Comparison of ENCODE assay signal across 22 cellular contexts in the genomic region with DNA sequence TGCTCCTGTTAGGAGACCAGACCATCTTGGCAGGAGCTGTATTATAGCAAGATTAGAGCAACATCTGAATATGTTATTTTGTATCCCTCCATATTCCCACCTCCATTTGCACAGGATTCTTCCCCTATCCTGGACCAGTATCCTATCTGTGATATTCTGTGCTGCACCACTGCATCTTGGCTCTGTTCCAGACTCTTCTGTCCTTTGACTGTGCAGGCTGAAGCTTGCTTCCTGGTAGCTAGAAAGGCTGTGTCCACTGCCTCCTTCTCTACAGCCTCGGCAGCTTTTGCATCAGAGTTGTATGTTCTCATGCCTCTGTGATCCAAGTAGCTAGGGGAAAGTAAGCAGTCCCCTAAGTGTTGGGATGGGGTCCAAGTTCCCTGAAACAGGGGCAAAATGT.
A peak's percentile ranks its signal among the peaks of the same experiment; 100 is the strongest.
DNase-seq lines count a peak whose midpoint lies in the region; ATAC-seq, FAIRE-seq and TF ChIP-seq lines count a peak whose summit lies in the region.
"Had no signal": no experiment of that assay in that cellular context is flagged by ENCODE, and none has a peak within 500 bp of the region (broad histone marks: within the 10 kb centered on the region; RNA-seq: fewer than 3 reads in every experiment).

No MANE protein-coding gene starts in this region.

- DNase-seq in GM03348 (ENCODE audit: low spot score) = peak; percentile 5
- peak; percentile 3 for DNase-seq in NCI-H128 (lab: John Stamatoyannopoulos, UW; ENCODE audit: unreplicated experiment)
- peak; percentile 38 for DNase-seq in fibroblast of pulmonary artery (ENCODE audit: low read depth)
- no peak for DNase-seq in osteoblast (ENCODE audit: insufficient read length, low spot score, missing footprints)
- no peak for DNase-seq in HTR-8/SVneo (ENCODE audit: insufficient read length, low spot score)
- no peak for DNase-seq in activated naive CD8-positive, alpha-beta T cell treated with anti-CD3 and anti-CD28 coated beads for 36 hours
- no peak for DNase-seq in germinal center (ENCODE audit: low spot score)
- DNase-seq: activated naive CD4-positive, alpha-beta T cell; dorsolateral prefrontal cortex; H7; NCI-H1417 treated with DMSO at 0.1 percent for 48 hours; NCI-H2227 treated with DMSO at 0.1 percent for 48 hours; spleen; T-helper 1 cell; transverse colon had no signal

- no peak overlapping the region for H3K4me2 ChIP-seq in osteoblast (ENCODE audit: insufficient read depth, low read length)
- H3K4me2 ChIP-seq: KMS-11 had no signal

- no peak overlapping the region for H3K27ac Mint-ChIP-seq in activated naive CD8-positive, alpha-beta T cell treated with anti-CD3 and anti-CD28 coated beads for 36 hours
- H3K27ac Mint-ChIP-seq: B cell; stimulated activated memory B cell treated with anti-CD40 and anti-IgM and Interleukin-4, amounts not matched to agents 10 μg/mL and 1 μg/mL and 100 μg/mL, for 72 hours had no signal

- no peaks in the 10 kb centered on the region for H3K4me1 ChIP-seq in osteoblast (ENCODE audit: insufficient read depth, low read length)
- H3K4me1 ChIP-seq: parathyroid adenoma, spleen, transverse colon had no signal

- no peak for FAIRE-seq in HTR-8/SVneo (lab: Jason Lieb, UNC)
- FAIRE-seq: D721Med had no signal

- H3K27me3 ChIP-seq in osteoblast (ENCODE audit: insufficient read depth, low read length) = no peaks in the 10 kb centered on the region
- H3K27me3 ChIP-seq: esophagus muscularis mucosa, spleen, transverse colon had no signal

- H3K4me3 ChIP-seq in fibroblast of pulmonary artery (replicated peaks; ENCODE audit: low read depth, low read length) (no peak overlapping the region), osteoblast (ENCODE audit: insufficient read depth, low read length) (no peak overlapping the region)
- H3K4me3 ChIP-seq: dorsolateral prefrontal cortex, esophagus muscularis mucosa, spleen, transverse colon had no signal

- ATAC-seq in GM18519 (IDR thresholded peaks at IDR 0.05; ENCODE audit: low FRiP score, unreplicated experiment) = no peak
- ATAC-seq: stimulated activated memory B cell treated with anti-CD40 and anti-IgM and Interleukin-4, amounts not matched to agents 10 μg/mL and 1 μg/mL and 100 μg/mL, for 72 hours had no signal

- H3K27ac ChIP-seq in osteoblast (ENCODE audit: low read depth, low read length) = no peak overlapping the region
- H3K27ac ChIP-seq: dorsolateral prefrontal cortex, esophagus muscularis mucosa, KMS-11, parathyroid adenoma, spleen, transverse colon had no signal

- H3K27me3 Mint-ChIP-seq in activated naive CD8-positive, alpha-beta T cell treated with anti-CD3 and anti-CD28 coated beads for 36 hours = peaks cover 12% of the 10 kb centered on the region
- H3K27me3 Mint-ChIP-seq: stimulated activated memory B cell treated with anti-CD40 and anti-IgM and Interleukin-4, amounts not matched to agents 10 μg/mL and 1 μg/mL and 100 μg/mL, for 72 hours had no signal

- no peaks in the 10 kb centered on the region for H3K36me3 Mint-ChIP-seq in activated naive CD8-positive, alpha-beta T cell treated with anti-CD3 and anti-CD28 coated beads for 36 hours
- H3K36me3 Mint-ChIP-seq: stimulated activated memory B cell treated with anti-CD40 and anti-IgM and Interleukin-4, amounts not matched to agents 10 μg/mL and 1 μg/mL and 100 μg/mL, for 72 hours had no signal

- no peaks in the 10 kb centered on the region for H3K9me3 ChIP-seq in osteoblast (ENCODE audit: low read depth, low read length)
- H3K9me3 ChIP-seq: esophagus muscularis mucosa, spleen, transverse colon had no signal

- H2AFZ ChIP-seq in osteoblast (ENCODE audit: low read length) = peak overlapping the region; percentile 42
- H2AFZ ChIP-seq: parathyroid adenoma had no signal

- H3K4me3 Mint-ChIP-seq in activated naive CD8-positive, alpha-beta T cell treated with anti-CD3 and anti-CD28 coated beads for 36 hours = no peak overlapping the region
- H3K4me3 Mint-ChIP-seq: B cell; stimulated activated memory B cell treated with anti-CD40 and anti-IgM and Interleukin-4, amounts not matched to agents 10 μg/mL and 1 μg/mL and 100 μg/mL, for 72 hours had no signal

- H3K9me3 Mint-ChIP-seq in activated naive CD8-positive, alpha-beta T cell treated with anti-CD3 and anti-CD28 coated beads for 36 hours = no peaks in the 10 kb centered on the region

- no peaks in the 10 kb centered on the region for H3K79me2 ChIP-seq in osteoblast (ENCODE audit: insufficient read depth, low read length)
- H3K79me2 ChIP-seq: parathyroid adenoma had no signal

- no peaks in the 10 kb centered on the region for H3K4me1 Mint-ChIP-seq in activated naive CD8-positive, alpha-beta T cell treated with anti-CD3 and anti-CD28 coated beads for 36 hours
- H3K4me1 Mint-ChIP-seq: B cell; stimulated activated memory B cell treated with anti-CD40 and anti-IgM and Interleukin-4, amounts not matched to agents 10 μg/mL and 1 μg/mL and 100 μg/mL, for 72 hours had no signal

- H4K20me1 ChIP-seq in osteoblast (ENCODE audit: insufficient read depth, low read length) = no peaks in the 10 kb centered on the region

- no peaks in the 10 kb centered on the region for H3K36me3 ChIP-seq in osteoblast (ENCODE audit: insufficient read depth, low read length)
- H3K36me3 ChIP-seq: esophagus muscularis mucosa, spleen, transverse colon had no signal

- no peak for TF ChIP-seq CTCF in fibroblast of pulmonary artery (IDR thresholded peaks at IDR 0.05; ENCODE audit: low read length, missing control alignments)
- no peak for TF ChIP-seq CTCF in osteoblast (IDR thresholded peaks at IDR 0.05; ENCODE audit: extremely low read depth, low read depth, low read length)

Comparison
In these comparisons a context has a peak if more than half of its experiments do, and no peak if none do; other contexts are left out.
1. DNase-seq: peak in GM03348 (single experiment), NCI-H128 (single experiment) and fibroblast of pulmonary artery (single experiment); none in osteoblast (single experiment), HTR-8/SVneo (single experiment), activated naive CD8-positive, alpha-beta T cell treated with anti-CD3 and anti-CD28 coated beads for 36 hours (single experiment) and germinal center (single experiment).